8 cellular contexts compared by ENCODE assay signal in the genomic region with DNA sequence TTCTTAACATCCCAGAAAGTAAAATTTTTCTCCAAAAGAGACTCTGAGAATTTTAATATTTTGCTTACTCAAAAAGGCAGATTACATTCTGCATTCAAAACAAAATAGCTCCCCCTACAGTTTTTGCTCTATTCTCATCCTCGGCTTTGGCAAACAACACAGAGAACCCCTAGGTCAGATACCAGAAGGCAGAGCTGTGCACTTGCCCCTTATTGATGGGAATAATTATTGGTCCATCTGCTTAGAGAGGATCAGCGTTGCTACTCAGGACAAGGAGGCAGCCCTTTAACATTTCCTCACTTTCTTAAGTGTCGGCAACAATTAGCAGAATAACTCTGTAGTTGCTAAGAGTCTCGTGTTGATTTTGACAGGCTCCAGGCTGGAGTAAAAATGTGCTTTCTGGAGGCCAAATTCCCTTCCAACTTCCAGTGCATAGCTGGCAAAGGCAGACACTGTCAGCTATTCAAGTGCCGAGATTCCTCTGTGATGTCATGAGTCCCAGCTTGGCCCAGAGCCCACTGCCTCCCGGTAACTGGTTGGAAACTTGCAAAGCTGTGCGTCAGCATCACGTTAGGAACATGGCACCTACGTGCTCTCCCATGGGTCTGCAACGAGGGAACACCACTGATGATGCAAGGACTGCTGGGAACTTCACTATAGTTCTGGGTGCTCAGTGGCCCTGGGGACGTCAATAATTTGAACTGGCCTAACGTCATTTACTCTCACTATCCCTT.
A peak's percentile ranks its signal among the peaks of the same experiment; 100 is the strongest.
DNase-seq lines count a peak whose midpoint lies in the region; ATAC-seq and TF ChIP-seq lines count a peak whose summit lies in the region.

No MANE protein-coding gene starts in this region.

- H3K4me2 ChIP-seq in OCI-LY7 (ENCODE audit: low read length) (no peak overlapping the region), neuronal stem cell (ENCODE audit: insufficient read depth, low read length, poor library complexity, severe bottlenecking) (no peak overlapping the region)

- BruUV-seq in Caco-2 (replicated peaks; lab: Mats Ljungman, UMichigan), result no TSS peak
- BruUV-seq in OCI-LY7 (replicated peaks; lab: Mats Ljungman, UMichigan), result no TSS peak

- H3K14ac ChIP-seq in neuronal stem cell (ENCODE audit: low read length), result no peak overlapping the region

- H3K36me3 Mint-ChIP-seq in Caco-2 (ENCODE audit: insufficient read depth, unreplicated experiment), result no peaks in the 10 kb centered on the region

- H2AFZ ChIP-seq in OCI-LY7 (ENCODE audit: low read length) (no peak overlapping the region), neuronal stem cell (ENCODE audit: low read length) (no peak overlapping the region)

- peaks cover 8% of the 10 kb centered on the region for H3K4me1 ChIP-seq in Caco-2
- no peaks in the 10 kb centered on the region for H3K4me1 ChIP-seq in OCI-LY7 (ENCODE audit: insufficient read depth, low read length, poor library complexity, severe bottlenecking)
- peaks cover 2 to 7% of the 10 kb centered on the region in 2 donors for H3K4me1 ChIP-seq in neuronal stem cell (ENCODE audit: control insufficient read depth in 2 of 2, insufficient read depth in 1 of 2, low read depth in 1 of 2, low read length in 2 of 2)

- H3K9me2 ChIP-seq in OCI-LY7 (ENCODE audit: insufficient read depth, low read length), result no peaks in the 10 kb centered on the region

- POLR2A ChIA-PET in Caco-2 (lab: Charles Lee), result no interaction called here
- POLR2A ChIA-PET in OCI-LY7 (lab: Charles Lee), result no interaction called here

- H2BK12ac ChIP-seq in neuronal stem cell (ENCODE audit: low read length), result no peak overlapping the region

- H4K91ac ChIP-seq in neuronal stem cell (ENCODE audit: low read depth, low read length, poor library complexity), result no peak overlapping the region

- H3K4me3 ChIP-seq in Caco-2 (ENCODE audit: low read depth, low read length) (no peak overlapping the region), OCI-LY7 (ENCODE audit: low read depth, low read length, poor library complexity, severe bottlenecking) (no peak overlapping the region), fibroblast of pulmonary artery (replicated peaks; ENCODE audit: low read depth, low read length) (no peak overlapping the region), neuronal stem cell (ENCODE audit: low read length in 2 of 2) (no peak overlapping the region)

- no peaks in the 10 kb centered on the region for H3K27me3 ChIP-seq in Caco-2 (replicated peaks; ENCODE audit: control insufficient read depth, insufficient read depth, low read length)
- no peaks in the 10 kb centered on the region for H3K27me3 ChIP-seq in neuronal stem cell (ENCODE audit: control insufficient read depth in 3 of 3, insufficient read depth in 3 of 3, low read depth in 1 of 3, low read length in 3 of 3)

- H2AK5ac ChIP-seq in neuronal stem cell (ENCODE audit: low read depth, low read length), result no peak overlapping the region

- H2BK120ac ChIP-seq in neuronal stem cell (ENCODE audit: low read depth, low read length), result no peak overlapping the region

- no peaks in the 10 kb centered on the region for H3K9me3 ChIP-seq in Caco-2
- no peaks in the 10 kb centered on the region for H3K9me3 ChIP-seq in OCI-LY7 (ENCODE audit: low read length)
- H3K9me3 ChIP-seq in neuronal stem cell (replicated peaks in 1 of 2; ENCODE audit: control insufficient read depth in 2 of 2, insufficient read depth in 1 of 2, low read depth in 1 of 2, low read length in 2 of 2), result no peaks in the 10 kb centered on the region

- no peak overlapping the region for H3K27ac Mint-ChIP-seq in Caco-2 (ENCODE audit: unreplicated experiment)

- TF ChIP-seq CTCF in Caco-2 (IDR thresholded peaks at IDR 0.05; ENCODE audit: insufficient read depth in 1 of 2, low read depth in 1 of 2, low read length in 1 of 2, severe bottlenecking in 1 of 2, unreplicated experiment in 1 of 2) (peak; percentile 26 to 36), OCI-LY7 (conservative IDR thresholded peaks at IDR 0.05; ENCODE audit: low read length) (peak; percentile 46; the same call in 1 of the 2 replicates), fibroblast of pulmonary artery (IDR thresholded peaks at IDR 0.05; ENCODE audit: low read length, missing control alignments) (peak; percentile 50)

- no peaks in the 10 kb centered on the region for H3K27me3 Mint-ChIP-seq in Caco-2 (ENCODE audit: insufficient read depth, unreplicated experiment)

- H3K4ac ChIP-seq in neuronal stem cell (ENCODE audit: low read length), result no peak overlapping the region

- no peaks in the 10 kb centered on the region for H3K79me2 ChIP-seq in OCI-LY7 (ENCODE audit: insufficient read depth, low read depth, low read length)

- no peak overlapping the region for H2BK5ac ChIP-seq in neuronal stem cell (ENCODE audit: low read length)

- ATAC-seq in HG02678 (IDR thresholded peaks at IDR 0.05; ENCODE audit: unreplicated experiment) (no peak), HG03571 (IDR thresholded peaks at IDR 0.05; ENCODE audit: unreplicated experiment) (no peak)

- H4K8ac ChIP-seq in neuronal stem cell (ENCODE audit: low read depth, low read length), result no peak overlapping the region

- peaks cover 21% of the 10 kb centered on the region for H3K4me1 Mint-ChIP-seq in Caco-2 (ENCODE audit: low read depth, unreplicated experiment)

- H3K36me3 ChIP-seq in Caco-2 (ENCODE audit: control insufficient read depth, insufficient read depth, low read length), result no peaks in the 10 kb centered on the region
- H3K36me3 ChIP-seq in OCI-LY7 (ENCODE audit: insufficient read depth, low read length), result no peaks in the 10 kb centered on the region
- H3K36me3 ChIP-seq in neuronal stem cell (replicated peaks in 1 of 2; ENCODE audit: control insufficient read depth in 2 of 2, insufficient read depth in 2 of 2, low read length in 2 of 2), result no peaks in the 10 kb centered on the region

- H2BK15ac ChIP-seq in neuronal stem cell (ENCODE audit: low read length), result no peak overlapping the region

- H3K4me3 Mint-ChIP-seq in Caco-2 (ENCODE audit: unreplicated experiment), result no peak overlapping the region

- no peak overlapping the region for H3K9ac ChIP-seq in neuronal stem cell (ENCODE audit: low read depth, low read length, poor library complexity)

- intact Hi-C loops in Caco-2 (cut with micrococcal nuclease; ENCODE audit: unreplicated experiment), result no loop called here
- intact Hi-C loops in OCI-LY7 (cut with micrococcal nuclease; ENCODE audit: unreplicated experiment), result no loop called here

- DNase-seq in Caco-2 (no peak), OCI-LY7 (ENCODE audit: low spot score) (no peak), fibroblast of pulmonary artery (ENCODE audit: low read depth) (peak; percentile 96), non-pigmented ciliary epithelial cell (ENCODE audit: low read depth) (peak; percentile 34), neuronal stem cell (ENCODE audit: low spot score) (no peak)
- DNase-seq in activated CD4-positive, alpha-beta T cell treated with anti-CD3 and anti-CD28 coated beads, Interleukin-2, amount 50 U/mL, for 48 hours, result no peak

- no peaks in the 10 kb centered on the region for H3K9me3 Mint-ChIP-seq in Caco-2 (ENCODE audit: unreplicated experiment)

- no CpG with 5 or more reads among the region's 12 CpGs for WGBS in neuronal stem cell (ENCODE audit: extremely low coverage in 2 of 2, insufficient read length in 2 of 2, insufficient replicate concordance in 1 of 2), 2 donors

- H3K27ac ChIP-seq in OCI-LY7 (ENCODE audit: low read depth, low read length, poor library complexity, severe bottlenecking) (no peak overlapping the region), neuronal stem cell (replicated peaks; ENCODE audit: low read length) (no peak overlapping the region)

- no peak overlapping the region for H3K23ac ChIP-seq in neuronal stem cell (ENCODE audit: low read depth, low read length, poor library complexity)

- H3K18ac ChIP-seq in neuronal stem cell (ENCODE audit: low read length), result no peak overlapping the region

- no peaks in the 10 kb centered on the region for H3K79me1 ChIP-seq in neuronal stem cell (ENCODE audit: low read depth, low read length)

- CTCF ChIA-PET in Caco-2 (lab: Charles Lee) (interaction anchor here (1.4 kb wide), 1 partner anchor 23 kb away, joined by 3 read pairs; no protein-coding TSS in a partner anchor), OCI-LY7 (lab: Charles Lee; ENCODE audit: unreplicated experiment) (no interaction called here)

- no peaks in the 10 kb centered on the region for H4K20me1 ChIP-seq in OCI-LY7 (ENCODE audit: insufficient read depth, low read length)

Comparison
In these comparisons a context has a peak if more than half of its experiments do, and no peak if none do; other contexts are left out.
1. DNase-seq: peak in fibroblast of pulmonary artery (single experiment) and non-pigmented ciliary epithelial cell (single experiment); none in Caco-2 (0 of 2), OCI-LY7 (single experiment), neuronal stem cell (single experiment) and activated CD4-positive, alpha-beta T cell treated with anti-CD3 and anti-CD28 coated beads, Interleukin-2, amount 50 U/mL, for 48 hours (0 of 2).
2. Peak in every context shown above with its lines, with median percentiles within 50 percentile points of each other: CTCF ChIP-seq.